ENCODE assay signal across 18 cellular contexts in the genomic region with DNA sequence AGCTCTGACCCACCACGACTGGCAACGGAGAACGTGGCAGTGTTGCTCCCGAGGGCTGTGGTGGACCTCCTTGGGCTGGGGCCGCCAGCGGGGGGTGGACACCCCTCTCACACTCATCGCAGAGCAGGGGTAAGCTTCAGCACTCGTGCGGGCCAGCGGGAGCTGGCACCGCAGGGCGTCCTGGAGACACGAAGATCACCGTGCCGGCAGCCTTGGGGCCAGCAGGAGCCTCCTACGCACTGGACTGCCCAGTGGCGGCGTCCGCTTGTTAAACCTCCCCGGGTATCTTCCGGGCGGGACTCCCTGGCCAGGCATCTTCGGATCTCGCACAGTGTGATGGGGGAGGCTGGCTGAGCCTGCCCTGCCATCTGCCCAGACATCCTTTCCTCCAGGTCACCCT. TPM values are rescaled to one million over a fixed set of nuclear protein-coding genes. Genes with fewer than 3 reads are reported as not detected.
DNase-seq lines count a peak whose midpoint lies in the region; ATAC-seq and TF ChIP-seq lines count a peak whose summit lies in the region.
"Had no signal": no experiment of that assay in that cellular context is flagged by ENCODE, and none has a peak within 500 bp of the region (broad histone marks: within the 10 kb centered on the region; RNA-seq: fewer than 3 reads in every experiment).

No MANE protein-coding gene starts in this region.

- no peaks in the 10 kb centered on the region for H3K27me3 ChIP-seq in ascending aorta
- H3K27me3 ChIP-seq in psoas muscle (ENCODE audit: insufficient read depth in 3 of 3, low read length in 2 of 3): peaks cover 0 to 30% (median 9%) of the 10 kb centered on the region in 3 donors
- H3K27me3 ChIP-seq in suprapubic skin: no peaks in the 10 kb centered on the region

- DNase-seq in DMS 273 (lab: John Stamatoyannopoulos, UW; ENCODE audit: unreplicated experiment) (peak; percentile 62), DMS 273 treated with DMSO at 0.1 percent for 48 hours (lab: John Stamatoyannopoulos, UW) (no peak), ascending aorta (ENCODE audit: low spot score in 2 of 2) (peak in 1 of 2 donors; percentile 58), psoas muscle (no peak), suprapubic skin (ENCODE audit: low spot score in 2 of 2) (no peak), cerebellum (ENCODE audit: low spot score) (no peak), left lobe of liver (ENCODE audit: low spot score) (no peak)
- DNase-seq: AML-193, EL, HCEC 1CT, NCI-H1105 treated with DMSO at 0.1 percent for 48 hours, NCI-H1694, NCI-H2081 treated with DMSO at 0.1 percent for 48 hours, Right ventricle myocardium superior had no signal

- ATAC-seq in esophagus mucosa: peak; percentile 6
- ATAC-seq in psoas muscle: peak in 3 of 4 donors; percentile 5 to 17 (median 13)
- ATAC-seq in left lobe of liver: no peak
- ATAC-seq: GM23338 had no signal

- intact Hi-C loops in ascending aorta (cut with DNase I): loop anchor here (10.0 kb wide), 1 partner anchor 208 kb away; no protein-coding TSS in a partner anchor
- intact Hi-C loops in psoas muscle (cut with DNase I): no loop called here

- H3K27ac ChIP-seq in ascending aorta (peak overlapping the region; percentile 79 to 82), psoas muscle (no peak overlapping the region), suprapubic skin (no peak overlapping the region)
- H3K27ac ChIP-seq: 22Rv1, C4-2B had no signal

- no peak for TF ChIP-seq EP300 in suprapubic skin (IDR thresholded peaks at IDR 0.05)

- H3K4me3 ChIP-seq in ascending aorta (no peak overlapping the region), psoas muscle (no peak overlapping the region), suprapubic skin (no peak overlapping the region)
- H3K4me3 ChIP-seq: GM23338 had no signal

- H3K36me3 ChIP-seq in ascending aorta: no peaks in the 10 kb centered on the region
- no peaks in the 10 kb centered on the region for H3K36me3 ChIP-seq in psoas muscle (ENCODE audit: insufficient read depth in 1 of 2, low read depth in 1 of 2)
- H3K36me3 ChIP-seq in suprapubic skin: no peaks in the 10 kb centered on the region

- H3K9me3 ChIP-seq in ascending aorta: no peaks in the 10 kb centered on the region
- no peaks in the 10 kb centered on the region for H3K9me3 ChIP-seq in psoas muscle
- H3K9me3 ChIP-seq in suprapubic skin: no peaks in the 10 kb centered on the region

- 44 to 56% (median 47%) methylated on average over 24 of the region's 24 CpGs for WGBS in psoas muscle, 3 donors
- 77% methylated on average over 17 of the region's 24 CpGs for WGBS in suprapubic skin

- TF ChIP-seq CTCF in ascending aorta (IDR thresholded peaks at IDR 0.05) (no peak), psoas muscle (IDR thresholded peaks at IDR 0.05) (no peak), suprapubic skin (IDR thresholded peaks at IDR 0.05) (no peak)

- H3K4me1 ChIP-seq in ascending aorta (peaks cover 0 to 22% of the 10 kb centered on the region in 2 donors), psoas muscle (peaks cover 6% of the 10 kb centered on the region), suprapubic skin (peaks cover 21% of the 10 kb centered on the region)

- TF ChIP-seq POLR2A in suprapubic skin (IDR thresholded peaks at IDR 0.05): no peak

RNA-seq across cellular contexts. Expression of a gene that starts 53.5 kb away (rescaled TPM):
- total RNA-seq in ascending aorta (184 TPM), esophagus mucosa (94.5 TPM), psoas muscle (10 to 100 TPM in 3 of 4 donors, 1 to 10 TPM in 1; 9.8 to 25.4 (median 16.2) TPM), suprapubic skin (100 to 1,000 TPM in 2 of 4 donors, 10 to 100 TPM in 2; 78.0 to 208 (median 106) TPM), cerebellum (88.9 TPM), left lobe of liver (13.4 TPM)
- polyA plus RNA-seq in psoas muscle: 1 to 10 TPM; 5.8 to 8.5 (median 8.1) TPM

Comparison
In these comparisons a context has a peak if more than half of its experiments do, and no peak if none do; other contexts are left out.
1. H3K27ac ChIP-seq: peak in ascending aorta (2 of 2); none in psoas muscle (single experiment) and suprapubic skin (single experiment).